In the genomic region with DNA sequence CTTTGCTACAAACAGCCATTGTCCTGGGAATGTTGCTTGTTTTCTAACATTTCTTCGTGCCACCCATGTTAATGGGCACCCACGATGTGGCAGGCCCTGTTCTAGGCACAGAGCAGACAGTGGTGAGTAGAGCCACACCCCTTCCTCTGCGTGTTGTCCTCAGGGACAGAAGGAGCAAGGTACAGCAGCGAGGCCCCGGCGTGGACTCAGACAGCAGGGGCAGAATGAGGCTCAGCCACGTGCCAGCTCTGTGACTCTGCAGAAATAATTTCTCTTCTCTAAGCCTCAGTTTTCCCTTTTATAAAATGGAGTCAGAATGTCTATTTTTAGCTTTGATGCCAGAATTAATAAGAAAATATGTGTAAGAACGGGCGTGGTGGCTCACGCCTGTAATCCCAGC, we compare ENCODE assay signal across 35 cellular contexts.
"Had no signal": no experiment of that assay in that cellular context is flagged by ENCODE, and none has a peak within 500 bp of the region (broad histone marks: within the 10 kb centered on the region; RNA-seq: fewer than 3 reads in every experiment).

No MANE protein-coding gene starts in this region.

- H3K4me3 ChIP-seq: MG63 had no signal

- DNase-seq: Karpas-422, Kasumi-1, MG63, MM.1S, MV-4-11, NCI-H1048, NCI-H1092, NCI-H1092 treated with DMSO at 0.1 percent for 48 hours, NCI-H1105, NCI-H1105 treated with DMSO at 0.1 percent for 48 hours, NCI-H1417, NCI-H1417 treated with DMSO at 0.1 percent for 48 hours, NCI-H1436, NCI-H1436 treated with DMSO at 0.1 percent for 48 hours, NCI-H146, NCI-H1694, NCI-H1694 treated with DMSO at 0.1 percent for 48 hours, NCI-H187, NCI-H187 treated with DMSO at 0.1 percent for 48 hours, NCI-H1930, NCI-H2029, NCI-H2029 treated with DMSO at 0.1 percent for 48 hours, NCI-H2081, NCI-H2081 treated with DMSO at 0.1 percent for 48 hours, NCI-H2107, NCI-H2171, NCI-H2171 treated with DMSO at 0.1 percent for 48 hours, NCI-H2227 treated with DMSO at 0.1 percent for 48 hours, NCI-H226, NCI-H345, NCI-H446, NCI-H446 treated with DMSO at 0.1 percent for 48 hours, NCI-H510A, NCI-H510A treated with DMSO at 0.1 percent for 48 hours, NCI-H524 had no signal

- H3K36me3 ChIP-seq: MG63 had no signal

- H3K9me3 ChIP-seq: MG63 had no signal
